In the genomic region with DNA sequence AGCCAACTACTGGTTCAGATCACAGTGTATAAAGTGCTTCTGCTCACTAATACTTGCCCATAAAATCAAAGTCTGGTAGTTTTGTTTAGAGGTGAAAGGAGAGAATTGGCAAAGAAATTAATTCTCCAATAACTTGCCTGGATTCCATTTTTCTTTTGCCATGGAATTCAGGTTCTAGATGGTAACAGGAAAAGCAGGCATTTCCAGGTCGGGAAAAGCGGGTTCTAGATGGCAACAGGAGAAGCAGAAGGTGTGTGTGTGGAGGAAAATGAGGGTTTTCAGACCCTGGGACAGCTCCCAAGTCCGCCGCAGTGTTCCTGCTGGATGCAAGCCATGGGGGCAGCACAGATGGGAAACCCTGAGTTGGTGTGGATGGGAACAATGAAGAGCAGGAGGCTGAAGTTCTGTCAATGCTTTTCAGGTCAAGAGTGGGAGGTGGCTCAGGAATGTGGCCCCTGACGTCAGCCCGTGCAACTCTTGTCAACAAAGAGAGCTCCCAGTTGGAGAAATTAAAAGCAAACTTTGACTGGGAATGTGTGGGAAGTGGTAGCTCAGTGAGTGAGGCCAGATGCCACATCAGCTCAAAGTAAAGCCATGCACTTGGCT, we compare ENCODE assay signal across 14 cellular contexts.
"Had no signal": no experiment of that assay in that cellular context is flagged by ENCODE, and none has a peak within 500 bp of the region (broad histone marks: within the 10 kb centered on the region; RNA-seq: fewer than 3 reads in every experiment).

No MANE protein-coding gene starts in this region.

- DNase-seq: activated CD4-positive, alpha-beta T cell treated with anti-CD3 and anti-CD28 coated beads for 4 hours; activated CD8-positive, alpha-beta T cell treated with anti-CD3 and anti-CD28 coated beads, Interleukin-2, amount 10 ng/mL, durations not matched to agents 7 days and 5 days; activated naive CD4-positive, alpha-beta T cell treated with anti-CD3 and anti-CD28 coated beads for 36 hours; esophagus squamous epithelium; gastrocnemius medialis; kidney; mammary epithelial cell; natural killer cell; stimulated activated CD4-positive, alpha-beta T cell treated with anti-CD3 and anti-CD28 coated beads, Interleukin-4, amount 100 ng/mL, for 24 hours; T-cell; WERI-Rb-1 had no signal

- H3K27ac ChIP-seq: cardiac muscle cell, esophagus squamous epithelium, gastrocnemius medialis, hepatocyte, WERI-Rb-1 had no signal

- H3K4me2 ChIP-seq: hepatocyte had no signal

- H2AFZ ChIP-seq: hepatocyte had no signal

- H3K27me3 ChIP-seq: cardiac muscle cell, esophagus squamous epithelium, hepatocyte had no signal

- H3K4me3 ChIP-seq: cardiac muscle cell, esophagus squamous epithelium, gastrocnemius medialis, hepatocyte had no signal

- H3K9me3 ChIP-seq: esophagus squamous epithelium, gastrocnemius medialis had no signal

- H3K4me1 ChIP-seq: esophagus squamous epithelium, gastrocnemius medialis had no signal

- ATAC-seq: activated CD8-positive, alpha-beta T cell treated with anti-CD3 and anti-CD28 coated beads, Interleukin-2, amount 10 ng/mL, durations not matched to agents 7 days and 5 days; activated T-helper 17 cell treated with anti-CD3 and anti-CD28 coated beads, Interleukin-2, amount 50 U/mL, for 72 hours; gastrocnemius medialis; natural killer cell; T-cell had no signal

- H3K36me3 ChIP-seq: cardiac muscle cell, esophagus squamous epithelium, gastrocnemius medialis, WERI-Rb-1 had no signal
